ENCODE assay signal across 9 cellular contexts in genomic region chr12:117874842-117875434, GRCh38.
DNase-seq lines count a peak whose midpoint lies in the region; TF ChIP-seq lines count a peak whose summit lies in the region.
"Had no signal": no experiment of that assay in that cellular context is flagged by ENCODE, and none has a peak within 500 bp of the region (broad histone marks: within the 10 kb centered on the region; RNA-seq: fewer than 3 reads in every experiment).

No MANE protein-coding gene starts in this region.

- H3K14ac ChIP-seq in mesenchymal stem cell (ENCODE audit: low read length in 2 of 2), result no peak overlapping the region

- no peak overlapping the region for H2BK12ac ChIP-seq in mesenchymal stem cell (ENCODE audit: low read length in 2 of 2)

- H3K79me1 ChIP-seq in mesenchymal stem cell (replicated peaks; ENCODE audit: low read length, poor library complexity, severe bottlenecking), result no peaks in the 10 kb centered on the region

- WGBS in mesenchymal stem cell, result 31% methylated on average over 13 of the region's 19 CpGs

- TF ChIP-seq CTCF in HFFc6 (IDR thresholded peaks at IDR 0.05) (peak; percentile 97), dorsolateral prefrontal cortex (IDR thresholded peaks at IDR 0.05 in 54 of 56, conservative IDR thresholded peaks at IDR 0.05 in 2 of 56; ENCODE audit: low read depth in 1 of 56, partially characterized antibody in 56 of 56) (peak; percentile 77 to 96 (median 91))

- no peak overlapping the region for H4K91ac ChIP-seq in mesenchymal stem cell (ENCODE audit: low read length)

- no peak overlapping the region for H2BK120ac ChIP-seq in mesenchymal stem cell (ENCODE audit: low read depth, low read length)

- H3K27me3 Mint-ChIP-seq in HFFc6 (ENCODE audit: insufficient read depth), result peaks cover 6% of the 10 kb centered on the region

- H3K27me3 ChIP-seq in dorsolateral prefrontal cortex (peaks cover 0 to 5% (median 0%) of the 10 kb centered on the region in 45 donors), mesenchymal stem cell (ENCODE audit: control insufficient read depth in 1 of 2, insufficient read depth in 1 of 2, low read length in 2 of 2) (peaks cover 10 to 22% of the 10 kb centered on the region in 2 experiments)

- no peak overlapping the region for H2BK5ac ChIP-seq in mesenchymal stem cell (ENCODE audit: low read depth, low read length, poor library complexity, severe bottlenecking)

- H3K9ac ChIP-seq in mesenchymal stem cell (ENCODE audit: low read length), result peak overlapping the region; percentile 70

- no peak overlapping the region for H2AFZ ChIP-seq in mesenchymal stem cell (ENCODE audit: low read depth, low read length)

- H4K8ac ChIP-seq in mesenchymal stem cell (ENCODE audit: low read length), result no peak overlapping the region

- intact Hi-C loops in dorsolateral prefrontal cortex (cut with DNase I), result loop anchor here (2.0 to 10.0 kb wide), 5 partner anchors 92 to 500 kb away; partner anchors contain the start of genes SUDS3 (in 2 of the 2), TAOK3 (in 2 of the 2), KSR2 (in 1 of the 2) and VSIG10 (in 1 of the 2)

- no peak overlapping the region for H3K4me2 ChIP-seq in mesenchymal stem cell (ENCODE audit: low read length, poor library complexity, severe bottlenecking)

- no peaks in the 10 kb centered on the region for H3K9me3 ChIP-seq in mesenchymal stem cell (ENCODE audit: control insufficient read depth, low read length)

- no peaks in the 10 kb centered on the region for H3K36me3 ChIP-seq in mesenchymal stem cell (ENCODE audit: control insufficient read depth in 1 of 2, insufficient read depth in 2 of 2, low read depth in 1 of 2, low read length in 2 of 2)

- peaks cover 7% of the 10 kb centered on the region for H3K4me1 ChIP-seq in mesenchymal stem cell (ENCODE audit: control insufficient read depth, insufficient read depth, low read depth, low read length)

- H3K4me3 ChIP-seq in dorsolateral prefrontal cortex (peak overlapping the region in 41 of 59 donors; percentile 7 to 54 (median 27)), mesenchymal stem cell (ENCODE audit: insufficient read depth in 1 of 2, low read depth in 1 of 2, low read length in 2 of 2) (no peak overlapping the region)

- no peak overlapping the region for H3K4ac ChIP-seq in mesenchymal stem cell (ENCODE audit: low read depth in 1 of 2, low read length in 2 of 2)

- H3K23ac ChIP-seq in mesenchymal stem cell (ENCODE audit: low read length in 2 of 2), result no peak overlapping the region

- H3K4me1 Mint-ChIP-seq in HFFc6 (ENCODE audit: low read depth), result peaks cover 6% of the 10 kb centered on the region; the same call in 1 of the 2 replicates

- H3K27ac Mint-ChIP-seq in HFFc6, result no peak overlapping the region
- H3K27ac Mint-ChIP-seq: activated naive CD8-positive, alpha-beta T cell had no signal

- H3K9me3 Mint-ChIP-seq in HFFc6, result no peaks in the 10 kb centered on the region

- no peak overlapping the region for H3K18ac ChIP-seq in mesenchymal stem cell (ENCODE audit: low read depth in 1 of 2, low read length in 2 of 2)

- no peak overlapping the region for H3K4me3 Mint-ChIP-seq in HFFc6

- H3K36me3 Mint-ChIP-seq in HFFc6 (ENCODE audit: low read depth), result no peaks in the 10 kb centered on the region
- H3K36me3 Mint-ChIP-seq: activated naive CD8-positive, alpha-beta T cell had no signal

- H2AK5ac ChIP-seq in mesenchymal stem cell (ENCODE audit: low read length, severe bottlenecking), result no peak overlapping the region

- DNase-seq in DMS79 (lab: John Stamatoyannopoulos, UW) (peak; percentile 42), HFFc6 (peak; percentile 40), NCI-H345 treated with DMSO at 0.1 percent for 48 hours (lab: John Stamatoyannopoulos, UW; ENCODE audit: unreplicated experiment) (peak; percentile 43), dorsolateral prefrontal cortex (peak; percentile 65 to 86 (median 76)), mesenchymal stem cell (peak; percentile 60), epidermal melanocyte (ENCODE audit: insufficient read length, low spot score) (no peak)
- peak; percentile 55 to 59 for DNase-seq in activated CD4-positive, alpha-beta T cell treated with anti-CD3 and anti-CD28 coated beads, Interleukin-2, amount 50 U/mL, for 4 hours
- DNase-seq in stimulated activated CD8-positive, alpha-beta memory T cell treated with anti-CD3 and anti-CD28 coated beads, Interleukin-15, amount 100 ng/mL, for 48 hours (ENCODE audit: low read depth in 2 of 2), result peak; percentile 38 to 53

- no peak overlapping the region for H2BK15ac ChIP-seq in mesenchymal stem cell (ENCODE audit: low read depth, poor library complexity, severe bottlenecking)

- H3K27ac ChIP-seq in dorsolateral prefrontal cortex (peak overlapping the region in 52 of 59 donors; percentile 6 to 89 (median 74)), mesenchymal stem cell (ENCODE audit: low read length, poor library complexity, severe bottlenecking) (no peak overlapping the region)

Comparison
In these comparisons a context has a peak if more than half of its experiments do, and no peak if none do; other contexts are left out.
1. H3K4me3 ChIP-seq: peak in dorsolateral prefrontal cortex (41 of 59); none in mesenchymal stem cell (0 of 2).